1 cellular context compared by ENCODE assay signal in the genomic region with DNA sequence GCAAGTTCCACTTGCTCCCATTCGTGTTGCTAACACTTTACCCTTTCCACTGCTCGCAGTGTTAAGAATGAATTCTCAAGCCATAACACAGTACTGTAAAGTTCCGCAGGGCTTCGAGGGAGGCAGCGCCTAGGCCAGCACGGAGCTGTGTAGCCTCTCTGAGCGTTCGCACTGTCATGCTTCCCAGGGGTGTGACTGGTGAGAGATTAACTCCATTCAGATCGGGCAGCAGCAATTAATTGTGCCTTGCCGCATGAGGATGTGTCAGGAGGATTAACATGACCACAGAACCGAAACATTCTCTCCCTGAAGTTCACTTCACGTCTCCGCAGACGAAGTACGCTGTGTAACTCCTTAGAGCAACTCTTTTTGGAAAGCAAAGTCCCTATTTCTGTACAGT.
TF ChIP-seq lines count a peak whose summit lies in the region.

No MANE protein-coding gene starts in this region.

TF ChIP-seq in WTC11, 78 proteins besides CTCF, POLR2A, EP300 and RAD21 (continued from another document):
- TF ChIP-seq, protein P1, sequence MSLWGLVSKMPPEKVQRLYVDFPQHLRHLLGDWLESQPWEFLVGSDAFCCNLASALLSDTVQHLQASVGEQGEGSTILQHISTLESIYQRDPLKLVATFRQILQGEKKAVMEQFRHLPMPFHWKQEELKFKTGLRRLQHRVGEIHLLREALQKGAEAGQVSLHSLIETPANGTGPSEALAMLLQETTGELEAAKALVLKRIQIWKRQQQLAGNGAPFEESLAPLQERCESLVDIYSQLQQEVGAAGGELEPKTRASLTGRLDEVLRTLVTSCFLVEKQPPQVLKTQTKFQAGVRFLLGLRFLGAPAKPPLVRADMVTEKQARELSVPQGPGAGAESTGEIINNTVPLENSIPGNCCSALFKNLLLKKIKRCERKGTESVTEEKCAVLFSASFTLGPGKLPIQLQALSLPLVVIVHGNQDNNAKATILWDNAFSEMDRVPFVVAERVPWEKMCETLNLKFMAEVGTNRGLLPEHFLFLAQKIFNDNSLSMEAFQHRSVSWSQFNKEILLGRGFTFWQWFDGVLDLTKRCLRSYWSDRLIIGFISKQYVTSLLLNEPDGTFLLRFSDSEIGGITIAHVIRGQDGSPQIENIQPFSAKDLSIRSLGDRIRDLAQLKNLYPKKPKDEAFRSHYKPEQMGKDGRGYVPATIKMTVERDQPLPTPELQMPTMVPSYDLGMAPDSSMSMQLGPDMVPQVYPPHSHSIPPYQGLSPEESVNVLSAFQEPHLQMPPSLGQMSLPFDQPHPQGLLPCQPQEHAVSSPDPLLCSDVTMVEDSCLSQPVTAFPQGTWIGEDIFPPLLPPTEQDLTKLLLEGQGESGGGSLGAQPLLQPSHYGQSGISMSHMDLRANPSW (CRISPR knock-in tag; conservative IDR thresholded peaks at IDR 0.05; ENCODE audit: low read depth), result no peak
- TF ChIP-seq JAZF1 (CRISPR knock-in tag; IDR thresholded peaks at IDR 0.05), result no peak
